In genomic region chrX:34915463-34916225, GRCh38 we compare ENCODE assay signal across 22 cellular contexts. TPM values are rescaled to one million over a fixed set of nuclear protein-coding genes. Genes with fewer than 3 reads are reported as not detected.
DNase-seq lines count a peak whose midpoint lies in the region; ATAC-seq and TF ChIP-seq lines count a peak whose summit lies in the region.
"Had no signal": no experiment of that assay in that cellular context is flagged by ENCODE, and none has a peak within 500 bp of the region (broad histone marks: within the 10 kb centered on the region; RNA-seq: fewer than 3 reads in every experiment).

No MANE protein-coding gene starts in this region.

- POLR2A ChIA-PET in Caco-2 (lab: Charles Lee): no interaction called here

- ATAC-seq in RWPE2 (ENCODE audit: low read depth) (peak; percentile 31; the same call in 1 of the 3 replicates), HG03432 (IDR thresholded peaks at IDR 0.05; ENCODE audit: unreplicated experiment) (no peak)
- ATAC-seq: activated CD4-positive, alpha-beta T cell treated with anti-CD3 and anti-CD28 coated beads for 36 hours had no signal

- no peak overlapping the region for H3K27ac Mint-ChIP-seq in Caco-2 (ENCODE audit: unreplicated experiment)
- H3K27ac Mint-ChIP-seq: activated CD4-positive, alpha-beta T cell treated with anti-CD3 and anti-CD28 coated beads for 36 hours; activated naive CD8-positive, alpha-beta T cell treated with anti-CD3 and anti-CD28 coated beads for 36 hours; dendritic cell treated with granulocyte-macrophage colony-stimulating factor and Interleukin-4, amounts not matched to agents 40 ng/mL and 50 ng/mL, for 4 days; endodermal cell; T-helper 2 cell treated with Interferon-gamma antibody and Interleukin-4, amounts not matched to agents 5 μg/mL and 100 μg/mL, for 36 hours had no signal

- H3K9me3 ChIP-seq in Caco-2: no peaks in the 10 kb centered on the region
- H3K9me3 ChIP-seq in RWPE2 (ENCODE audit: severe bottlenecking): no peaks in the 10 kb centered on the region
- H3K9me3 ChIP-seq in esophagus muscularis mucosa: no peaks in the 10 kb centered on the region
- H3K9me3 ChIP-seq: ascending aorta, testis had no signal

- H3K27me3 ChIP-seq in Caco-2 (replicated peaks; ENCODE audit: control insufficient read depth, insufficient read depth, low read length) (no peaks in the 10 kb centered on the region), RWPE2 (ENCODE audit: insufficient read depth, poor library complexity, severe bottlenecking) (no peaks in the 10 kb centered on the region), esophagus muscularis mucosa (no peaks in the 10 kb centered on the region)
- H3K27me3 ChIP-seq: ascending aorta, testis had no signal

- CTCF ChIA-PET in Caco-2 (lab: Charles Lee): no interaction called here

- intact Hi-C loops in Caco-2 (cut with micrococcal nuclease; ENCODE audit: unreplicated experiment): loop anchor here (5.0 kb wide), 3 partner anchors 167 to 393 kb away; no protein-coding TSS in a partner anchor
- intact Hi-C loops in esophagus muscularis mucosa (cut with DNase I): no loop called here

- H3K4me3 Mint-ChIP-seq in Caco-2 (ENCODE audit: unreplicated experiment): peak overlapping the region; percentile 6
- H3K4me3 Mint-ChIP-seq: activated CD4-positive, alpha-beta T cell treated with anti-CD3 and anti-CD28 coated beads for 36 hours; activated naive CD8-positive, alpha-beta T cell treated with anti-CD3 and anti-CD28 coated beads for 36 hours; central memory CD8-positive, alpha-beta T cell; dendritic cell treated with granulocyte-macrophage colony-stimulating factor and Interleukin-4, amounts not matched to agents 40 ng/mL and 50 ng/mL, for 4 days; endodermal cell; neural crest cell; T-helper 2 cell treated with Interferon-gamma antibody and Interleukin-4, amounts not matched to agents 5 μg/mL and 100 μg/mL, for 36 hours had no signal

- H3K4me1 Mint-ChIP-seq in Caco-2 (ENCODE audit: low read depth, unreplicated experiment): peaks cover 6% of the 10 kb centered on the region
- H3K4me1 Mint-ChIP-seq: activated CD4-positive, alpha-beta T cell treated with anti-CD3 and anti-CD28 coated beads for 36 hours; activated naive CD8-positive, alpha-beta T cell treated with anti-CD3 and anti-CD28 coated beads for 36 hours; central memory CD8-positive, alpha-beta T cell; endodermal cell; neural crest cell had no signal

- no peak for TF ChIP-seq POLR2A in esophagus muscularis mucosa (IDR thresholded peaks at IDR 0.05; ENCODE audit: low read depth)

- H3K27me3 Mint-ChIP-seq in Caco-2 (ENCODE audit: insufficient read depth, unreplicated experiment): no peaks in the 10 kb centered on the region
- H3K27me3 Mint-ChIP-seq: activated CD4-positive, alpha-beta T cell treated with anti-CD3 and anti-CD28 coated beads for 36 hours; activated naive CD8-positive, alpha-beta T cell treated with anti-CD3 and anti-CD28 coated beads for 36 hours; central memory CD8-positive, alpha-beta T cell; dendritic cell treated with granulocyte-macrophage colony-stimulating factor and Interleukin-4, amounts not matched to agents 40 ng/mL and 50 ng/mL, for 4 days had no signal

- no TSS peak for BruUV-seq in Caco-2 (replicated peaks; lab: Mats Ljungman, UMichigan)

- H3K27ac ChIP-seq in RWPE2 (ENCODE audit: poor library complexity, severe bottlenecking): no peak overlapping the region
- H3K27ac ChIP-seq in esophagus muscularis mucosa (replicated peaks in 1 of 4): no peak overlapping the region
- H3K27ac ChIP-seq: ascending aorta, testis had no signal

- H3K36me3 ChIP-seq in Caco-2 (ENCODE audit: control insufficient read depth, insufficient read depth, low read length) (no peaks in the 10 kb centered on the region), RWPE2 (ENCODE audit: low read depth) (no peaks in the 10 kb centered on the region), esophagus muscularis mucosa (no peaks in the 10 kb centered on the region)
- H3K36me3 ChIP-seq: ascending aorta had no signal

- TF ChIP-seq CTCF in Caco-2 (IDR thresholded peaks at IDR 0.05; ENCODE audit: insufficient read depth in 1 of 2, low read depth in 1 of 2, low read length in 1 of 2, severe bottlenecking in 1 of 2, unreplicated experiment in 1 of 2) (no peak), RWPE2 (IDR thresholded peaks at IDR 0.05; ENCODE audit: poor library complexity, severe bottlenecking) (no peak), esophagus muscularis mucosa (IDR thresholded peaks at IDR 0.05) (no peak)

- no peaks in the 10 kb centered on the region for H3K9me3 Mint-ChIP-seq in Caco-2 (ENCODE audit: unreplicated experiment)
- H3K9me3 Mint-ChIP-seq: dendritic cell treated with granulocyte-macrophage colony-stimulating factor and Interleukin-4, amounts not matched to agents 40 ng/mL and 50 ng/mL, for 4 days; neural crest cell; T-helper 2 cell treated with Interferon-gamma antibody and Interleukin-4, amounts not matched to agents 5 μg/mL and 100 μg/mL, for 36 hours had no signal

- H3K4me3 ChIP-seq in Caco-2 (ENCODE audit: low read depth, low read length) (no peak overlapping the region), RWPE2 (ENCODE audit: severe bottlenecking) (no peak overlapping the region), esophagus muscularis mucosa (no peak overlapping the region)
- H3K4me3 ChIP-seq: ascending aorta, lung, testis had no signal

- DNase-seq in Caco-2 (peak in 1 of 2 experiments; percentile 1), DMS53 treated with DMSO at 0.1 percent for 48 hours (lab: John Stamatoyannopoulos, UW; ENCODE audit: unreplicated experiment) (peak; percentile 76), RWPE2 (ENCODE audit: low spot score) (no peak), kidney tubule cell (ENCODE audit: low spot score) (peak; percentile 5), COLO829 (ENCODE audit: low spot score) (no peak), esophagus muscularis mucosa (ENCODE audit: extremely low spot score) (no peak)
- DNase-seq: activated CD4-positive, alpha-beta T cell treated with anti-CD3 and anti-CD28 coated beads for 36 hours; activated CD8-positive, alpha-beta memory T cell treated with anti-CD3 and anti-CD28 coated beads for 24 hours; activated effector memory CD4-positive, alpha-beta T cell treated with Interleukin-2 at 50 U/mL for 16 hours; activated naive CD8-positive, alpha-beta T cell treated with anti-CD3 and anti-CD28 coated beads for 36 hours; endodermal cell; NCI-H146; NCI-H526; stimulated activated naive CD4-positive, alpha-beta T cell treated with Interleukin-2 at 50 U/mL for 16 hours; testis had no signal

- 73% methylated on average over 3 of the region's 3 CpGs for WGBS in esophagus muscularis mucosa

- no peak for TF ChIP-seq EP300 in esophagus muscularis mucosa (IDR thresholded peaks at IDR 0.05)

- no peaks in the 10 kb centered on the region for H3K36me3 Mint-ChIP-seq in Caco-2 (ENCODE audit: insufficient read depth, unreplicated experiment)
- H3K36me3 Mint-ChIP-seq: activated naive CD8-positive, alpha-beta T cell treated with anti-CD3 and anti-CD28 coated beads for 36 hours had no signal

- H3K4me1 ChIP-seq in Caco-2 (0 out of 2 replicates have a peak, but pooled peaks cover 11% of the 10 kb centered on the region), RWPE2 (ENCODE audit: insufficient read depth, poor library complexity, severe bottlenecking) (no peaks in the 10 kb centered on the region), esophagus muscularis mucosa (peaks cover 0 to 6% (median 0%) of the 10 kb centered on the region in 4 donors)
- H3K4me1 ChIP-seq: ascending aorta, testis had no signal

RNA-seq across cellular contexts. Expression of gene FAM47B, which starts 27.0 kb away (rescaled TPM):
- total RNA-seq in Caco-2 (2022): not detected in 2 replicates
- total RNA-seq in esophagus muscularis mucosa: not detected
- total RNA-seq: activated CD4-positive, alpha-beta T cell treated with anti-CD3 and anti-CD28 coated beads for 36 hours; activated naive CD8-positive, alpha-beta T cell treated with anti-CD3 and anti-CD28 coated beads for 36 hours; ascending aorta; endodermal cell; lung; neural crest cell had no signal

Comparison
In these comparisons a context has a peak if more than half of its experiments do, and no peak if none do; other contexts are left out.
1. DNase-seq: peak in DMS53 treated with DMSO at 0.1 percent for 48 hours (single experiment) and kidney tubule cell (single experiment); none in RWPE2 (single experiment), COLO829 (single experiment) and esophagus muscularis mucosa (single experiment).